Comparison of ENCODE assay signal across 14 cellular contexts in the genomic region with DNA sequence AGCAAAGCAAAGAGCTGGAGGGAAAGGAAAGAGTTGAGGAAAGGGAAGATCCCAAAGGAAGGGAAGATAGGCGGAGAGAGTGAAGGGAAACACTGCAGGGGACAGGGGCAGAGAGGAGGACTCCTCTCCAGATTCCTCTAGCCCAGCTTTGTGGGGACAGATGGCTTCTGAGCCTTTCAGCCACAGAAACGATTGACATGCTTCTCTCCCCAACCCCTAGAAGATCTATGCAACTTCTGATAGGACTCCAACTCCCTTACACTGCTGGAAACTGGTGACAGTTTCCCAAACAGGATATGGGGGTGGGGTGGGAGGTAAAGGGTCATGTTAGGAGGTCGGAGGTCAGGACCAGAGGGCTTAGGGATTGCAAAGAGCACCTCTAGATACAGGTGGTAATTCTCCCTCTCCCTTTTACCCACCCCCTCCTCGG. TPM values are rescaled to one million over a fixed set of nuclear protein-coding genes. Genes with fewer than 3 reads are reported as not detected.
DNase-seq lines count a peak whose midpoint lies in the region; ATAC-seq, FAIRE-seq and TF ChIP-seq lines count a peak whose summit lies in the region.
"Had no signal": no experiment of that assay in that cellular context is flagged by ENCODE, and none has a peak within 500 bp of the region (broad histone marks: within the 10 kb centered on the region; RNA-seq: fewer than 3 reads in every experiment).

No MANE protein-coding gene starts in this region.

- in situ Hi-C loops in GM12878 (cut with MboI), result no loop called here

- CTCF ChIA-PET in GM12878 (lab: Yijun Ruan, JAX), result interaction anchor here (1.0 to 2.6 kb wide), 7 partner anchors 10 to 293 kb away, joined by 3 to 24 read pairs (median 4); no protein-coding TSS in a partner anchor
- CTCF ChIA-PET in CD8-positive, alpha-beta memory T cell (lab: Charles Lee), result interaction anchor here (1.1 to 1.3 kb wide), 2 partner anchors 15 to 54 kb away, joined by 3 read pairs; no protein-coding TSS in a partner anchor

- TF ChIP-seq EP300 in GM12878 (IDR thresholded peaks at IDR 0.05; ENCODE audit: borderline replicate concordance in 1 of 2, control insufficient read depth in 1 of 2, low read depth in 2 of 2, low read length in 2 of 2), result no peak
- TF ChIP-seq EP300 in stomach (IDR thresholded peaks at IDR 0.05), result no peak

- H3K27me3 Mint-ChIP-seq in memory B cell, result no peaks in the 10 kb centered on the region
- H3K27me3 Mint-ChIP-seq in CD8-positive, alpha-beta memory T cell, result peaks cover 4 to 16% of the 10 kb centered on the region in 2 donors

- H3K4me3 ChIP-seq in HUES6 (ENCODE audit: low read depth, low read length) (peak overlapping the region; percentile 44; the same call in 1 of the 2 replicates), GM12878 (peak overlapping the region; percentile 86), stomach (peak overlapping the region; percentile 39 to 52 (median 47)), foreskin fibroblast (ENCODE audit: low read depth in 1 of 2, low read length in 2 of 2) (no peak overlapping the region)
- no peak overlapping the region for H3K4me3 ChIP-seq in CD8-positive, alpha-beta memory T cell (ENCODE audit: low read length)

- POLR2A ChIA-PET in GM12878 (lab: Charles Lee), result interaction anchor here (0.7 to 1.2 kb wide), 2 partner anchors 9 to 95 kb away, joined by 3 read pairs; no protein-coding TSS in a partner anchor
- POLR2A ChIA-PET in CD8-positive, alpha-beta memory T cell (lab: Charles Lee), result no interaction called here

- H3K27me3 ChIP-seq in HUES6 (ENCODE audit: control insufficient read depth, insufficient read depth, low read length) (no peaks in the 10 kb centered on the region), GM12878 (replicated peaks in 1 of 2; ENCODE audit: control insufficient read depth in 2 of 2, insufficient read depth in 2 of 2, low read length in 1 of 2) (no peaks in the 10 kb centered on the region), stomach (peaks cover 0 to 3% (median 0%) of the 10 kb centered on the region in 3 donors)
- no peaks in the 10 kb centered on the region for H3K27me3 ChIP-seq in CD8-positive, alpha-beta memory T cell (ENCODE audit: insufficient read depth, low read length, poor library complexity, severe bottlenecking)

- peaks cover 2% of the 10 kb centered on the region; the same call in 1 of the 2 replicates for H3K79me2 ChIP-seq in GM12878 (ENCODE audit: control insufficient read depth, insufficient read depth, low read length)

- H3K9me3 ChIP-seq in HUES6 (ENCODE audit: control insufficient read depth, insufficient read depth, low read depth, low read length) (no peaks in the 10 kb centered on the region), GM12878 (replicated peaks; ENCODE audit: control insufficient read depth, insufficient read depth, low read length) (no peaks in the 10 kb centered on the region; the same call in 2 of the 3 replicates), stomach (no peaks in the 10 kb centered on the region)
- no peaks in the 10 kb centered on the region for H3K9me3 ChIP-seq in CD8-positive, alpha-beta memory T cell (ENCODE audit: low read length)

- no TSS peak for BruUV-seq in GM12878 (replicated peaks; lab: Mats Ljungman, UMichigan)

- peaks cover 68% of the 10 kb centered on the region for H3K4me1 ChIP-seq in HUES6 (ENCODE audit: control insufficient read depth, insufficient read depth, low read length)
- peaks cover 10% of the 10 kb centered on the region for H3K4me1 ChIP-seq in GM12878 (ENCODE audit: control insufficient read depth, insufficient read depth, low read length)
- H3K4me1 ChIP-seq in stomach, result peaks cover 0 to 28% (median 9%) of the 10 kb centered on the region in 4 donors
- no peaks in the 10 kb centered on the region for H3K4me1 ChIP-seq in CD8-positive, alpha-beta memory T cell (ENCODE audit: insufficient read depth, low read length)

- 39% methylated on average over 4 of the region's 4 CpGs for WGBS in GM12878 (ENCODE audit: insufficient coverage, insufficient replicate concordance, low lambda C conversion rate, missing lambda C conversion rate)
- 60 to 75% (median 68%) methylated on average over 3 to 4 of the region's 4 CpGs for WGBS in stomach, 5 donors

- peak overlapping the region; percentile 78 for H3K4me3 Mint-ChIP-seq in memory B cell
- peak overlapping the region in 1 of 7 donors; percentile 49 for H3K4me3 Mint-ChIP-seq in CD8-positive, alpha-beta memory T cell
- H3K4me3 Mint-ChIP-seq: activated CD8-positive, alpha-beta memory T cell treated with anti-CD3 and anti-CD28 coated beads, Interleukin-2, amount 10 ng/mL, durations not matched to agents 7 days and 5 days; activated naive CD8-positive, alpha-beta T cell treated with anti-CD3 and anti-CD28 coated beads, Interleukin-2, amount 10 ng/mL, durations not matched to agents 7 days and 5 days had no signal

- no peak for TF ChIP-seq RAD21 in GM12878 (IDR thresholded peaks at IDR 0.05; ENCODE audit: insufficient read depth, low read depth, low read length)

- ATAC-seq in GM12878 (no peak; the same call in 2 of the 3 replicates), memory B cell (ENCODE audit: low read depth) (no peak)
- ATAC-seq: activated CD8-positive, alpha-beta memory T cell treated with anti-CD3 and anti-CD28 coated beads, Interleukin-2, amount 10 ng/mL, durations not matched to agents 7 days and 5 days had no signal

- RAD21 ChIA-PET in GM12878 (lab: Charles Lee; ENCODE audit: unreplicated experiment), result interaction anchor here (0.7 to 1.5 kb wide), 3 partner anchors 9 to 138 kb away, joined by 3 to 4 read pairs (median 3); no protein-coding TSS in a partner anchor

- FAIRE-seq in GM12878 (lab: Jason Lieb, UNC), result no peak
- FAIRE-seq: frontal cortex had no signal

- peak overlapping the region; percentile 39 for H3K27ac Mint-ChIP-seq in memory B cell
- peak overlapping the region in 1 of 8 donors; percentile 16 for H3K27ac Mint-ChIP-seq in CD8-positive, alpha-beta memory T cell
- H3K27ac Mint-ChIP-seq: activated CD8-positive, alpha-beta memory T cell treated with anti-CD3 and anti-CD28 coated beads, Interleukin-2, amount 10 ng/mL, durations not matched to agents 7 days and 5 days; activated naive CD8-positive, alpha-beta T cell treated with anti-CD3 and anti-CD28 coated beads, Interleukin-2, amount 10 ng/mL, durations not matched to agents 7 days and 5 days had no signal

- no peaks in the 10 kb centered on the region for H4K20me1 ChIP-seq in GM12878 (ENCODE audit: control insufficient read depth, insufficient read depth)

- no peak for TF ChIP-seq CTCF in GM12878 (IDR thresholded peaks at IDR 0.05 in 2 of 3, conservative IDR thresholded peaks at IDR 0.05 in 1 of 3; ENCODE audit: control insufficient read depth in 2 of 3, extremely low read depth in 1 of 3, insufficient read depth in 1 of 3, low read depth in 3 of 3, low read length in 3 of 3)
- no peak for TF ChIP-seq CTCF in stomach (IDR thresholded peaks at IDR 0.05)
- no peak for TF ChIP-seq CTCF in foreskin fibroblast (IDR thresholded peaks at IDR 0.05; ENCODE audit: low read depth, low read length)

- H3K4me1 Mint-ChIP-seq in memory B cell, result peaks cover 16% of the 10 kb centered on the region
- H3K4me1 Mint-ChIP-seq in CD8-positive, alpha-beta memory T cell, result peaks cover 0 to 6% (median 0%) of the 10 kb centered on the region in 3 donors
- H3K4me1 Mint-ChIP-seq: activated CD8-positive, alpha-beta memory T cell treated with anti-CD3 and anti-CD28 coated beads, Interleukin-2, amount 10 ng/mL, durations not matched to agents 7 days and 5 days; activated naive CD8-positive, alpha-beta T cell treated with anti-CD3 and anti-CD28 coated beads, Interleukin-2, amount 10 ng/mL, durations not matched to agents 7 days and 5 days had no signal

- H3K36me3 ChIP-seq in HUES6 (ENCODE audit: control insufficient read depth, insufficient read depth, low read length) (peaks cover 20% of the 10 kb centered on the region), GM12878 (ENCODE audit: control insufficient read depth in 2 of 2, insufficient read depth in 2 of 2, low read length in 1 of 2) (no peaks in the 10 kb centered on the region), stomach (peaks cover 5 to 21% (median 10%) of the 10 kb centered on the region in 4 donors)
- no peaks in the 10 kb centered on the region for H3K36me3 ChIP-seq in CD8-positive, alpha-beta memory T cell (ENCODE audit: insufficient read depth, low read length)

- TF ChIP-seq POLR2A in GM12878 (IDR thresholded peaks at IDR 0.05; ENCODE audit: low read depth, low read length) (no peak), stomach (IDR thresholded peaks at IDR 0.05) (no peak)

- DNase-seq in GM12878 (ENCODE audit: low read depth, low spot score) (no peak), memory B cell (ENCODE audit: low spot score in 2 of 2) (no peak), stomach (no peak), NCI-H1930 (lab: John Stamatoyannopoulos, UW) (no peak), foreskin fibroblast (no peak)
- DNase-seq in CD8-positive, alpha-beta memory T cell, result no peak
- DNase-seq: activated CD8-positive, alpha-beta memory T cell treated with anti-CD3 and anti-CD28 coated beads, Interleukin-2, amount 10 ng/mL, durations not matched to agents 7 days and 5 days; activated naive CD8-positive, alpha-beta T cell treated with anti-CD3 and anti-CD28 coated beads, Interleukin-2, amount 10 ng/mL, durations not matched to agents 7 days and 5 days; COR-L47; cortex of kidney; T-helper 9 cell had no signal

- SMC1A ChIA-PET in GM12878 (lab: Charles Lee; ENCODE audit: uncharacterized antibody, unreplicated experiment), result interaction anchor here (1.0 to 2.0 kb wide), 2 partner anchors 10 to 157 kb away, joined by 3 to 8 read pairs; no protein-coding TSS in a partner anchor

- intact Hi-C loops in GM12878 (cut with micrococcal nuclease; ENCODE audit: unreplicated experiment) (no loop called here), stomach (cut with DNase I; ENCODE audit: low total_unique reads) (no loop called here)

- peak overlapping the region; percentile 94 for H3K4me2 ChIP-seq in GM12878 (ENCODE audit: control insufficient read depth, insufficient read depth)

- H3K27ac ChIP-seq in HUES6 (ENCODE audit: low read depth, low read length), result no peak overlapping the region
- H3K27ac ChIP-seq in GM12878 (ENCODE audit: control insufficient read depth, insufficient read depth), result peak overlapping the region; percentile 37; the same call in 1 of the 2 replicates
- no peak overlapping the region for H3K27ac ChIP-seq in stomach
- no peak overlapping the region for H3K27ac ChIP-seq in CD8-positive, alpha-beta memory T cell (ENCODE audit: low read depth, low read length)

- H3K9ac ChIP-seq in HUES6 (ENCODE audit: low read length) (no peak overlapping the region), GM12878 (ENCODE audit: control insufficient read depth, insufficient read depth, low read length) (peak overlapping the region; percentile 75)

- no peak overlapping the region for H2AFZ ChIP-seq in GM12878 (ENCODE audit: control insufficient read depth, low read depth, low read length)

- H3K36me3 Mint-ChIP-seq in memory B cell, result no peaks in the 10 kb centered on the region
- no peaks in the 10 kb centered on the region for H3K36me3 Mint-ChIP-seq in CD8-positive, alpha-beta memory T cell
- H3K36me3 Mint-ChIP-seq: activated CD8-positive, alpha-beta memory T cell treated with anti-CD3 and anti-CD28 coated beads, Interleukin-2, amount 10 ng/mL, durations not matched to agents 7 days and 5 days; activated naive CD8-positive, alpha-beta T cell treated with anti-CD3 and anti-CD28 coated beads, Interleukin-2, amount 10 ng/mL, durations not matched to agents 7 days and 5 days had no signal

- H3K9me3 Mint-ChIP-seq in memory B cell, result no peaks in the 10 kb centered on the region
- no peaks in the 10 kb centered on the region for H3K9me3 Mint-ChIP-seq in CD8-positive, alpha-beta memory T cell
- H3K9me3 Mint-ChIP-seq: activated naive CD8-positive, alpha-beta T cell treated with anti-CD3 and anti-CD28 coated beads, Interleukin-2, amount 10 ng/mL, durations not matched to agents 7 days and 5 days had no signal

RNA-seq across cellular contexts. Expression of a gene that starts 6.5 kb away (rescaled TPM):
- total RNA-seq in GM12878 (2013; cell fraction: nucleolus; rRNA removed), result 6.4 and 6.6 TPM in 2 replicates
- total RNA-seq in GM12878 (2014; rRNA removed) (1.6 and 2.1 TPM in 2 replicates), GM12878 (2014; rRNA removed; fragmentation: Illumina TruSeq; extraction: Trizol) (1.6 and 1.8 TPM in 2 replicates), GM12878 (2021) (5.1 and 5.9 TPM in 2 replicates), stomach (10 to 100 TPM in 1 of 5 donors, 1 to 10 TPM in 2, not detected in 2; 1.5 to 11.0 (median 1.6) TPM)
- 0.37 TPM for polyA plus RNA-seq in GM12878 (2011; ENCODE audit: low read depth)
- polyA plus RNA-seq in GM12878 (2011; rRNA removed) (2.3 and 2.8 TPM in 2 replicates), GM12878 (2014; fragmentation: Illumina TruSeq; extraction: Trizol) (3.2 and 4.0 TPM in 2 replicates), GM12878 (2014; fragmentation: Nextera tagmentation; extraction: Ambion mirVana) (under 1 TPM; 0.11 to 0.27 TPM), GM12878 (2014; rRNA removed) (3.2 and 3.3 TPM in 2 replicates), GM12878 (2016; fragmentation: Nextera tagmentation; extraction: Ambion mirVana) (under 1 TPM; 0.48 to 0.49 TPM), stomach (1 to 10 TPM in 1 of 3 donors, under 1 TPM in 1, not detected in 1; 0.25 to 1.1 TPM)
- polyA plus RNA-seq in GM12878 (2011; cell fraction: cytosol; rRNA removed), result 5.1 and 5.8 TPM in 2 replicates
- polyA plus RNA-seq in GM12878 (2011; cell fraction: nucleus; rRNA removed), result 7.3 and 9.3 TPM in 2 replicates
- polyA plus RNA-seq in GM12878 (2012), result 0.89 and 1.00 TPM in 2 replicates
- polyA minus RNA-seq in GM12878 (2011; rRNA and poly(A)+ RNA removed), result 3.7 and 6.0 TPM in 2 replicates
- 4.8 and 6.2 TPM in 2 replicates for polyA minus RNA-seq in GM12878 (2011; cell fraction: cytosol; rRNA and poly(A)+ RNA removed)
- 3.5 and 5.5 TPM in 2 replicates for polyA minus RNA-seq in GM12878 (2011; cell fraction: nucleus; rRNA and poly(A)+ RNA removed)
- total RNA-seq in CD8-positive, alpha-beta memory T cell, result 1 to 10 TPM in 1 of 2 experiments, under 1 TPM in 1; 0.24 to 1.0 TPM
- polyA plus RNA-seq in CD8-positive, alpha-beta memory T cell, result not detected

RNA-seq across cellular contexts. Expression of a gene that starts 14.8 kb away (rescaled TPM):
- total RNA-seq in GM12878 (2013; cell fraction: nucleolus; rRNA removed), result not detected in 2 replicates
- total RNA-seq in GM12878 (2014; rRNA removed), result not detected in 2 replicates
- not detected in 2 replicates for total RNA-seq in GM12878 (2014; rRNA removed; fragmentation: Illumina TruSeq; extraction: Trizol)
- 0.29 and 0.36 TPM in 2 replicates for total RNA-seq in GM12878 (2021)
- polyA plus RNA-seq in GM12878 (2011; ENCODE audit: low read depth), result not detected
- 0.22 and 0.45 TPM in 2 replicates for polyA plus RNA-seq in GM12878 (2011; rRNA removed)
- 0.39 and 0.52 TPM in 2 replicates for polyA plus RNA-seq in GM12878 (2011; cell fraction: cytosol; rRNA removed)
- polyA plus RNA-seq in GM12878 (2011; cell fraction: nucleus; rRNA removed), result 0.25 TPM in 2 replicates
- 0.18 TPM in 1 of 2 replicates, not detected in the other for polyA plus RNA-seq in GM12878 (2012)
- 0.16 TPM in 1 of 2 replicates, not detected in the other for polyA plus RNA-seq in GM12878 (2014; fragmentation: Illumina TruSeq; extraction: Trizol)
- not detected for polyA plus RNA-seq in GM12878 (2014; fragmentation: Nextera tagmentation; extraction: Ambion mirVana)
- 0.44 TPM in 1 of 2 replicates, not detected in the other for polyA plus RNA-seq in GM12878 (2014; rRNA removed)
- not detected for polyA plus RNA-seq in GM12878 (2016; fragmentation: Nextera tagmentation; extraction: Ambion mirVana)
- 0.22 and 1.2 TPM in 2 replicates for polyA minus RNA-seq in GM12878 (2011; rRNA and poly(A)+ RNA removed)
- polyA minus RNA-seq in GM12878 (2011; cell fraction: cytosol; rRNA and poly(A)+ RNA removed), result not detected in 2 replicates
- not detected in 2 replicates for polyA minus RNA-seq in GM12878 (2011; cell fraction: nucleus; rRNA and poly(A)+ RNA removed)
- 100 to 1,000 TPM in 3 of 5 donors, 10 to 100 TPM in 2; 36.7 to 249 (median 216) TPM for total RNA-seq in stomach
- polyA plus RNA-seq in stomach, result 100 to 1,000 TPM; 126 to 267 (median 168) TPM
- total RNA-seq in CD8-positive, alpha-beta memory T cell, result not detected
- 0.76 TPM for polyA plus RNA-seq in CD8-positive, alpha-beta memory T cell
- total RNA-seq: activated CD8-positive, alpha-beta memory T cell treated with anti-CD3 and anti-CD28 coated beads, Interleukin-2, amount 10 ng/mL, durations not matched to agents 7 days and 5 days; frontal cortex; temporal lobe had no signal

RNA-seq across cellular contexts. Expression of a gene that starts 21.2 kb away (rescaled TPM):
- total RNA-seq in GM12878 (2013; cell fraction: nucleolus; rRNA removed), result 9.0 and 11.7 TPM in 2 replicates
- total RNA-seq in GM12878 (2014; rRNA removed), result 76.3 and 90.3 TPM in 2 replicates
- total RNA-seq in GM12878 (2014; rRNA removed; fragmentation: Illumina TruSeq; extraction: Trizol), result 77.3 and 80.2 TPM in 2 replicates
- 73.5 and 73.9 TPM in 2 replicates for total RNA-seq in GM12878 (2021)
- polyA plus RNA-seq in GM12878 (2011; ENCODE audit: low read depth), result 65.1 TPM
- 37.4 and 72.0 TPM in 2 replicates for polyA plus RNA-seq in GM12878 (2011; rRNA removed)
- polyA plus RNA-seq in GM12878 (2011; cell fraction: cytosol; rRNA removed), result 132 and 162 TPM in 2 replicates
- polyA plus RNA-seq in GM12878 (2011; cell fraction: nucleus; rRNA removed), result 58.7 and 59.5 TPM in 2 replicates
- polyA plus RNA-seq in GM12878 (2012), result 58.4 and 65.5 TPM in 2 replicates
- polyA plus RNA-seq in GM12878 (2014; fragmentation: Illumina TruSeq; extraction: Trizol), result 34.9 and 71.9 TPM in 2 replicates
- 100 to 1,000 TPM; 225 to 264 TPM for polyA plus RNA-seq in GM12878 (2014; fragmentation: Nextera tagmentation; extraction: Ambion mirVana)
- polyA plus RNA-seq in GM12878 (2014; rRNA removed), result 104 and 123 TPM in 2 replicates
- 100 to 1,000 TPM; 139 to 160 TPM for polyA plus RNA-seq in GM12878 (2016; fragmentation: Nextera tagmentation; extraction: Ambion mirVana)
- polyA minus RNA-seq in GM12878 (2011; rRNA and poly(A)+ RNA removed), result 31.7 and 56.7 TPM in 2 replicates
- polyA minus RNA-seq in GM12878 (2011; cell fraction: cytosol; rRNA and poly(A)+ RNA removed), result 13.7 and 14.2 TPM in 2 replicates
- 16.6 and 17.5 TPM in 2 replicates for polyA minus RNA-seq in GM12878 (2011; cell fraction: nucleus; rRNA and poly(A)+ RNA removed)
- 10 to 100 TPM in 3 of 5 donors, 1 to 10 TPM in 1, not detected in 1; 7.0 to 40.6 (median 21.4) TPM for total RNA-seq in stomach
- 100 to 1,000 TPM; 123 to 170 (median 158) TPM for polyA plus RNA-seq in stomach
- 10 to 100 TPM; 61.9 to 67.4 TPM for total RNA-seq in CD8-positive, alpha-beta memory T cell
- polyA plus RNA-seq in CD8-positive, alpha-beta memory T cell, result 134 TPM

RNA-seq across cellular contexts. Expression of a gene that starts 22.2 kb away (rescaled TPM):
- 18.7 and 22.9 TPM in 2 replicates for total RNA-seq in GM12878 (2013; cell fraction: nucleolus; rRNA removed)
- total RNA-seq in GM12878 (2014; rRNA removed), result 18.7 and 19.6 TPM in 2 replicates
- total RNA-seq in GM12878 (2014; rRNA removed; fragmentation: Illumina TruSeq; extraction: Trizol), result 14.9 and 15.9 TPM in 2 replicates
- total RNA-seq in GM12878 (2021), result 31.9 and 37.3 TPM in 2 replicates
- polyA plus RNA-seq in GM12878 (2011; ENCODE audit: low read depth), result 10.7 TPM
- polyA plus RNA-seq in GM12878 (2011; rRNA removed), result 32.5 and 44.6 TPM in 2 replicates
- polyA plus RNA-seq in GM12878 (2011; cell fraction: cytosol; rRNA removed), result 46.6 and 47.7 TPM in 2 replicates
- polyA plus RNA-seq in GM12878 (2011; cell fraction: nucleus; rRNA removed), result 58.1 and 61.3 TPM in 2 replicates
- 16.0 and 17.0 TPM in 2 replicates for polyA plus RNA-seq in GM12878 (2012)
- polyA plus RNA-seq in GM12878 (2014; fragmentation: Illumina TruSeq; extraction: Trizol), result 24.9 and 27.3 TPM in 2 replicates
- polyA plus RNA-seq in GM12878 (2014; fragmentation: Nextera tagmentation; extraction: Ambion mirVana), result 10 to 100 TPM; 10.0 to 17.3 TPM
- polyA plus RNA-seq in GM12878 (2014; rRNA removed), result 31.2 and 32.8 TPM in 2 replicates
- polyA plus RNA-seq in GM12878 (2016; fragmentation: Nextera tagmentation; extraction: Ambion mirVana), result 10 to 100 TPM; 18.9 to 20.6 TPM
- polyA minus RNA-seq in GM12878 (2011; rRNA and poly(A)+ RNA removed), result 41.8 and 53.6 TPM in 2 replicates
- polyA minus RNA-seq in GM12878 (2011; cell fraction: cytosol; rRNA and poly(A)+ RNA removed), result 19.4 and 19.9 TPM in 2 replicates
- 9.3 and 15.1 TPM in 2 replicates for polyA minus RNA-seq in GM12878 (2011; cell fraction: nucleus; rRNA and poly(A)+ RNA removed)
- total RNA-seq in stomach, result 10 to 100 TPM in 3 of 5 donors, 1 to 10 TPM in 2; 6.4 to 41.1 (median 14.0) TPM
- 10 to 100 TPM; 17.3 to 25.5 (median 20.6) TPM for polyA plus RNA-seq in stomach
- total RNA-seq in CD8-positive, alpha-beta memory T cell, result 10 to 100 TPM; 59.4 to 61.9 TPM
- polyA plus RNA-seq in CD8-positive, alpha-beta memory T cell, result 15.6 TPM

RNA-seq across cellular contexts. Expression of a gene that starts 38.7 kb away (rescaled TPM):
- total RNA-seq in GM12878 (2013; cell fraction: nucleolus; rRNA removed), result 58.3 and 77.1 TPM in 2 replicates
- total RNA-seq in GM12878 (2014; rRNA removed) (130 and 136 TPM in 2 replicates), GM12878 (2014; rRNA removed; fragmentation: Illumina TruSeq; extraction: Trizol) (31.6 and 35.1 TPM in 2 replicates), GM12878 (2021) (188 and 189 TPM in 2 replicates), stomach (100 to 1,000 TPM in 4 of 5 donors, 10 to 100 TPM in 1; 53.1 to 630 (median 318) TPM)
- polyA plus RNA-seq in GM12878 (2011; ENCODE audit: low read depth), result 30.2 TPM
- polyA plus RNA-seq in GM12878 (2011; rRNA removed) (37.3 and 52.9 TPM in 2 replicates), GM12878 (2014; fragmentation: Illumina TruSeq; extraction: Trizol) (9.6 and 30.1 TPM in 2 replicates), GM12878 (2014; fragmentation: Nextera tagmentation; extraction: Ambion mirVana) (1 to 10 TPM in 1 of 2 experiments, under 1 TPM in 1; 0.42 to 6.0 TPM), GM12878 (2014; rRNA removed) (101 and 109 TPM in 2 replicates), GM12878 (2016; fragmentation: Nextera tagmentation; extraction: Ambion mirVana) (100 to 1,000 TPM; 320 to 334 TPM), stomach (100 to 1,000 TPM; 108 to 201 (median 132) TPM)
- polyA plus RNA-seq in GM12878 (2011; cell fraction: cytosol; rRNA removed), result 76.4 and 82.6 TPM in 2 replicates
- 164 and 324 TPM in 2 replicates for polyA plus RNA-seq in GM12878 (2011; cell fraction: nucleus; rRNA removed)
- polyA plus RNA-seq in GM12878 (2012), result 32.4 and 54.8 TPM in 2 replicates
- 42.8 and 77.1 TPM in 2 replicates for polyA minus RNA-seq in GM12878 (2011; rRNA and poly(A)+ RNA removed)
- polyA minus RNA-seq in GM12878 (2011; cell fraction: cytosol; rRNA and poly(A)+ RNA removed), result 30.6 and 41.6 TPM in 2 replicates
- 32.8 and 46.7 TPM in 2 replicates for polyA minus RNA-seq in GM12878 (2011; cell fraction: nucleus; rRNA and poly(A)+ RNA removed)
- 100 to 1,000 TPM; 325 to 335 TPM for total RNA-seq in CD8-positive, alpha-beta memory T cell
- polyA plus RNA-seq in CD8-positive, alpha-beta memory T cell, result 13.9 TPM

Comparison
In these comparisons a context has a peak if more than half of its experiments do, and no peak if none do; other contexts are left out.
1. H3K4me3 ChIP-seq: peak in HUES6 (single experiment), GM12878 (single experiment) and stomach (4 of 4); none in foreskin fibroblast (0 of 2) and CD8-positive, alpha-beta memory T cell (single experiment).
2. RNA of a gene that starts 14.8 kb away (total RNA-seq): 36.7 to 249 TPM in stomach; not detected in CD8-positive, alpha-beta memory T cell and 0.29 to 0.36 TPM in GM12878; every median in the first group is over 10 times any median in the second.